Comparison of ENCODE assay signal across 8 cellular contexts in the genomic region with DNA sequence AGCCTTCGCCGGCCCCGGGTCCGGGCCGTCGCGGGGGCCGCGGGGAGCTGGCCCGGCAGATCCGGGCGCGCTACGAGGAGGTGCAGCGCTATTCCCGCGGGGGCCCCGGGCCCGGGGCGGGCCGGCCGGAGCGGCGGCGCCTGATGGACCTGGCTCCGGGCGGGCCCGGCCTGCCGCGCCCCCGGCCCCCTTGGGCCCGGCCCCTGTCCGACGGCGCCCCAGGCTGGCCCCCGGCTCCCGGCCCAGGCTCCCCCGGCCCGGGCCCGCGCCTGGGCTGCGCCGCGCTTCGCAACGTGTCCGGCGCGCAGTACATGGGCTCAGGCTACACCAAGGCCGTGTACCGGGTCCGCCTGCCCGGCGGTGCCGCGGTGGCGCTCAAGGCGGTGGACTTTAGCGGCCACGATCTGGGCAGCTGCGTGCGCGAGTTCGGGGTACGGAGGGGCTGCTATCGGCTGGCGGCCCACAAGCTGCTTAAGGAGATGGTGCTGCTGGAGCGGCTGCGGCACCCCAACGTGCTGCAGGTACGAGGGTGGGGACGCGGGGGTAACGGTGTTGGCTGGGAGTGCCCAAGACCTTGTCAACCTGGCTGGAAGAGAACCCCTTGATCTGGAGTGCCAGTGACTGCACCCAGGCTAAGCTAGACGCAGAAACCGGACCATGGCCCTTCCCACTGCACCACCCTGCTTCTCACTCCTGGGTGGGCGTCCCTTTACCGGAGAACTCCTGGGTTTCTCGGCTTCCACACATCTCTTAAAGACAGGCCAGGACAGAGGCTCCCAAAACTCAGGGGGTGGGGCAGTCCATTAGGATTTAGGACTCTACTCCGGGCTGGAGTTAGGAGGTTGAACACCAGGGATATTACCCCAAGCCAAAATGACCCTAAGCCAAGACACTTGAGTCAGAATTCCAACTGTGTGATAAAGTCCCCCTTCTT. TPM values are rescaled to one million over a fixed set of nuclear protein-coding genes. Genes with fewer than 3 reads are reported as not detected.
DNase-seq lines count a peak whose midpoint lies in the region; ATAC-seq, FAIRE-seq and TF ChIP-seq lines count a peak whose summit lies in the region.

No MANE protein-coding gene starts in this region.

- H3K4me3 ChIP-seq in BLaER1 treated with 17β-estradiol and CSF1 and Interleukin-3, amounts not matched to agents 10 nM and 100 nM = peak overlapping the region; percentile 70 to 99 (median 86)
- H3K4me3 ChIP-seq in astrocyte (ENCODE audit: insufficient read depth, low read depth, low read length) = peak overlapping the region; percentile 70

- H3K4me1 Mint-ChIP-seq in astrocyte (ENCODE audit: low read depth, unreplicated experiment) = peaks cover 17% of the 10 kb centered on the region

- peak; percentile 21 for ATAC-seq in HG02610 (IDR thresholded peaks at IDR 0.05; ENCODE audit: unreplicated experiment)
- peak; percentile 2 for ATAC-seq in stimulated activated naive CD8-positive, alpha-beta T cell treated with anti-CD3 and anti-CD28 coated beads, Interleukin-15, Interleukin-2, amounts not matched to agents 100 U/mL and 50 U/mL, for 24 hours

- peak overlapping the region; percentile 85 for H2AFZ ChIP-seq in astrocyte (ENCODE audit: low read depth, low read length)

- peaks cover 8% of the 10 kb centered on the region for H3K27me3 Mint-ChIP-seq in astrocyte (ENCODE audit: low read depth, unreplicated experiment)

- no peaks in the 10 kb centered on the region for H3K9me3 ChIP-seq in BLaER1 treated with 17β-estradiol and CSF1 and Interleukin-3, amounts not matched to agents 10 nM and 100 nM (replicated peaks in 1 of 11)
- no peaks in the 10 kb centered on the region for H3K9me3 ChIP-seq in astrocyte (ENCODE audit: insufficient read depth, low read depth, low read length)

- peaks cover 0 to 18% (median 0%) of the 10 kb centered on the region in 11 experiments; a peak in 4 of 22 replicates for H3K27me3 ChIP-seq in BLaER1 treated with 17β-estradiol and CSF1 and Interleukin-3, amounts not matched to agents 10 nM and 100 nM
- peaks cover 5% of the 10 kb centered on the region for H3K27me3 ChIP-seq in astrocyte (ENCODE audit: insufficient read depth, low read length)

- no peak for DNase-seq in astrocyte (ENCODE audit: low read depth)
- peak; percentile 43 for DNase-seq in iris pigment epithelial cell (ENCODE audit: low read depth)
- DNase-seq in stimulated activated naive CD8-positive, alpha-beta T cell treated with anti-CD3 and anti-CD28 coated beads, Interleukin-15, Interleukin-2, amounts not matched to agents 100 U/mL and 50 U/mL, for 24 hours = no peak
- no peak for DNase-seq in NCI-H128 (lab: John Stamatoyannopoulos, UW; ENCODE audit: unreplicated experiment)
- no peak for DNase-seq in stimulated activated CD4-positive, alpha-beta T cell treated with anti-CD3 and anti-CD28 coated beads, Interleukin-12 subunit alpha, Interleukin-12 subunit beta, amount 100 ng/mL, for 4 hours
- no peak for DNase-seq in SIG-M5 (lab: John Stamatoyannopoulos, UW)

- peaks cover 0 to 39% (median 16%) of the 10 kb centered on the region in 11 experiments; a peak in 13 of 22 replicates for H3K36me3 ChIP-seq in BLaER1 treated with 17β-estradiol and CSF1 and Interleukin-3, amounts not matched to agents 10 nM and 100 nM
- H3K36me3 ChIP-seq in astrocyte (ENCODE audit: insufficient read depth, low read length) = no peaks in the 10 kb centered on the region

- peak overlapping the region; percentile 80 to 99 (median 90); a peak in 21 of 22 replicates for H3K9ac ChIP-seq in BLaER1 treated with 17β-estradiol and CSF1 and Interleukin-3, amounts not matched to agents 10 nM and 100 nM
- peak overlapping the region; percentile 82 for H3K9ac ChIP-seq in astrocyte (ENCODE audit: low read length)

- peak overlapping the region in 10 of 11 experiments; percentile 63 to 98 (median 89); a peak in 21 of 22 replicates for H3K27ac ChIP-seq in BLaER1 treated with 17β-estradiol and CSF1 and Interleukin-3, amounts not matched to agents 10 nM and 100 nM
- peak overlapping the region; percentile 26 for H3K27ac ChIP-seq in astrocyte (ENCODE audit: low read depth, low read length)

- H3K4me3 Mint-ChIP-seq in astrocyte (ENCODE audit: unreplicated experiment) = peak overlapping the region; percentile 88

- H3K4me1 ChIP-seq in BLaER1 treated with 17β-estradiol and CSF1 and Interleukin-3, amounts not matched to agents 10 nM and 100 nM = peaks cover 24 to 84% (median 78%) of the 10 kb centered on the region in 10 experiments
- H3K4me1 ChIP-seq in astrocyte (ENCODE audit: insufficient read depth, low read length) = peaks cover 33% of the 10 kb centered on the region

- peaks cover 0 to 56% (median 3%) of the 10 kb centered on the region in 11 experiments; a peak in 9 of 22 replicates for H4K20me1 ChIP-seq in BLaER1 treated with 17β-estradiol and CSF1 and Interleukin-3, amounts not matched to agents 10 nM and 100 nM
- H4K20me1 ChIP-seq in astrocyte (ENCODE audit: insufficient read depth, low read length) = peaks cover 44% of the 10 kb centered on the region

- H3K36me3 Mint-ChIP-seq in astrocyte (ENCODE audit: low read depth, unreplicated experiment) = peaks cover 6% of the 10 kb centered on the region

- H3K79me2 ChIP-seq in astrocyte (ENCODE audit: insufficient read depth, low read length) = peaks cover 35% of the 10 kb centered on the region

- peak overlapping the region; percentile 83 to 99 (median 97) for H3K4me2 ChIP-seq in BLaER1 treated with 17β-estradiol and CSF1 and Interleukin-3, amounts not matched to agents 10 nM and 100 nM
- H3K4me2 ChIP-seq in astrocyte (ENCODE audit: low read length) = peak overlapping the region; percentile 95

- peak; percentile 13 for FAIRE-seq in astrocyte (lab: Jason Lieb, UNC)

- peak overlapping the region; percentile 86 for H3K27ac Mint-ChIP-seq in astrocyte (ENCODE audit: unreplicated experiment)

- no peaks in the 10 kb centered on the region for H3K9me3 Mint-ChIP-seq in astrocyte (ENCODE audit: unreplicated experiment)

- TF ChIP-seq CTCF in astrocyte (IDR thresholded peaks at IDR 0.05; ENCODE audit: insufficient read depth, low read depth, low read length) = no peak

RNA-seq across cellular contexts. Expression of a gene that starts 0.8 kb away (rescaled TPM):
- total RNA-seq in astrocyte = 6.9 and 9.7 TPM in 2 replicates
